Comparison of ENCODE assay signal across 8 cellular contexts in the genomic region with DNA sequence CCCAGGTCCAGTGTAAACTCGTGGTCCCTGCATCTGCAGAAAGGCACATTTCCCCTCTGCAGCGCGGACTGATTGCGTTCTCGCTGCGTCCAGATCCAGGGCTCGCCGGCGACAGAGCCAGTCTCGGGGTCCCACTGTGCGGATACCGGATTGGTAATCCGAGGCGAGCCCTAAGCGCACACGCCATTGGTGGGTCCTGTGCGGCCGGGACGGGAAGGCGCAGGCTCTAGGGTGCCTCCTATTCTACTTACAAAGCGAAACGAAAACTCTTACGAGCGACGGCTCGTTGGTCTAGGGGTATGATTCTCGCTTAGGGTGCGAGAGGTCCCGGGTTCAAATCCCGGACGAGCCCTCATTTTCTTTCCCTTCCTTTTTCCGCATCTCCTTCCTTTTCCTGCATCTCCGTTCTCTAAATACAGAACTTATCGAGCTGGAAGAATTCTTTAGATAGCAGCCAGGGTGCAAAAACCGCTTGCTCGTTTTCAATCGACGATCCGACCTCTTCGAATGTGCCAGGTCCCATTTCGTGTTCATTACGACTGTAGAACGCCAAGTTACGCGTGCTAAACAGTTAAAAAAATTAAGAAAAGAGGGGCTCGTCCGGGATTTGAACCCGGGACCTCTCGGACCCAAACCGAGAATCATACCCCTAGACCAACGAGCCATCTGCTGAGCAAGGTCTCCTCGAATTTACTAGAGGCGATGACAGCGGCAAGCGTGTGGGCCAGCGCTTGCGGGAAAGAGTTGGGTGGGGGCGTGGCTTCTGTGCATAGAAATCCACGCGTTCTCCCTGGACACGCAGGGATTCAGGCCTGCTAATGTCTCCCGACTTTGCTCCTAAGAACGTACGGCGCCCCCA. TPM values are rescaled to one million over a fixed set of nuclear protein-coding genes. Genes with fewer than 3 reads are reported as not detected.
DNase-seq lines count a peak whose midpoint lies in the region; ATAC-seq and TF ChIP-seq lines count a peak whose summit lies in the region.

No MANE protein-coding gene starts in this region.

- TF ChIP-seq POLR2A in spleen (IDR thresholded peaks at IDR 0.05): peak in 1 of 3 donors; percentile 15

- intact Hi-C loops in spleen (cut with DNase I; ENCODE audit: low total_unique reads): no loop called here

- no peaks in the 10 kb centered on the region for H3K36me3 ChIP-seq in spleen

- H3K27me3 ChIP-seq in spleen (replicated peaks in 1 of 7): no peaks in the 10 kb centered on the region

- ATAC-seq in GM18909 (IDR thresholded peaks at IDR 0.05; ENCODE audit: poor library complexity, unreplicated experiment) (peak; percentile 69), HG03139 (IDR thresholded peaks at IDR 0.05; ENCODE audit: unreplicated experiment) (peak; percentile 61)

- DNase-seq in AG09309 (ENCODE audit: low read depth) (peak; percentile 72), NCI-H2227 treated with DMSO at 0.1 percent for 48 hours (lab: John Stamatoyannopoulos, UW) (peak; percentile 93), iris pigment epithelial cell (ENCODE audit: low read depth) (peak; percentile 91), spleen (peak; percentile 95)
- DNase-seq in activated CD4-positive, CD25-positive, alpha-beta regulatory T cell (lab: John Stamatoyannopoulos, UW): peak; percentile 67 to 93 (median 80)
- DNase-seq in central memory CD4-positive, alpha-beta T cell: peak; percentile 87

- peaks cover 7 to 46% (median 32%) of the 10 kb centered on the region in 6 donors for H3K4me1 ChIP-seq in spleen

- H3K4me3 ChIP-seq in AG09309 (ENCODE audit: control insufficient read depth, low read depth, low read length) (peak overlapping the region; percentile 90), spleen (peak overlapping the region; percentile 78 to 97 (median 84))

- 0% methylated on average over 59 to 65 of the region's 65 CpGs for whole genome bisulfite sequencing in spleen, 5 donors

- no peaks in the 10 kb centered on the region for H3K9me3 ChIP-seq in spleen

- peak overlapping the region; percentile 75 to 91 (median 86) for H3K27ac ChIP-seq in spleen

- TF ChIP-seq CTCF in AG09309 (IDR thresholded peaks at IDR 0.05; ENCODE audit: control insufficient read depth, insufficient read depth, low read depth, low read length, missing control alignments): no peak
- peak in 2 of 11 experiments; percentile 10 to 27 for TF ChIP-seq CTCF in spleen (IDR thresholded peaks at IDR 0.05 in 8 of 11, conservative IDR thresholded peaks at IDR 0.05 in 3 of 11)

RNA-seq across cellular contexts. Expression of gene WNT11, which starts 29.2 kb away (rescaled TPM):
- 1 to 10 TPM in 6 of 7 donors, under 1 TPM in 1; 0.85 to 4.2 (median 3.1) TPM for total RNA-seq in spleen
- polyA plus RNA-seq in spleen: under 1 TPM; 0.09 to 0.67 (median 0.62) TPM

Comparison
In these comparisons a context has a peak if more than half of its experiments do, and no peak if none do; other contexts are left out.
1. Peak in every context shown above with its lines: DNase-seq, ATAC-seq, H3K4me3 ChIP-seq and H3K27ac ChIP-seq.